In the genomic region with DNA sequence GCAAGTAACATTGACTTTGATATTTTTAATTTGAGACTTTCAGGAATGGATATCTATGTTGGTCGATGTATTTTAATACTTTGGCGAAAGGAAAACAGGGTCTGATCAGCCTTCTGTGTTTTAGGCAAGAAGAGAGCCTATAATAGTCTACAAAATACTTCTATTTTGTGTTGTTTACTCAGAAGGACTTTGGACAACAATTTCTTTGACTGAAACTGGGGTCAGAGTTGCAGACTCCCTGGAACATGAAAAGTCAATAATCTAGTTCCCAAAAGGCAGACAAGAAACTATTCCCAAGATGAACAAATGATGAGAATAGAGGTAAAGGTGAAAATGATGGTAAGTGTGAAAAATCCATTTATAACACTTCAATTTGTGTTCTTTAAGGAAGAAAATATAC, we compare ENCODE assay signal across 27 cellular contexts.
"Had no signal": no experiment of that assay in that cellular context is flagged by ENCODE, and none has a peak within 500 bp of the region (broad histone marks: within the 10 kb centered on the region; RNA-seq: fewer than 3 reads in every experiment).

No MANE protein-coding gene starts in this region.

- DNase-seq: stimulated activated CD4-positive, alpha-beta T cell treated with anti-CD3 and anti-CD28 coated beads, Interleukin-2, amount 100 ng/mL, for 48 hours; stimulated activated CD4-positive, alpha-beta T cell treated with anti-CD3 and anti-CD28 coated beads, Interleukin-4, amount 100 ng/mL, for 1 hour; stimulated activated CD4-positive, alpha-beta T cell treated with anti-CD3 and anti-CD28 coated beads, Interleukin-4, amount 100 ng/mL, for 24 hours; stimulated activated CD4-positive, alpha-beta T cell treated with anti-CD3 and anti-CD28 coated beads, Interleukin-4, amount 100 ng/mL, for 4 hours; stimulated activated CD8-positive, alpha-beta memory T cell treated with anti-CD3 and anti-CD28 coated beads, Interleukin-4, amount 100 ng/mL, for 48 hours; stimulated activated naive B cell treated with anti-CD40 and anti-IgM and Interleukin-4, amounts not matched to agents 10 μg/mL and 1 μg/mL and 100 μg/mL, for 72 hours; stimulated activated naive CD4-positive, alpha-beta T cell; stimulated activated naive CD4-positive, alpha-beta T cell treated with Interleukin-2 at 50 U/mL for 16 hours; stimulated activated naive CD8-positive, alpha-beta T cell treated with anti-CD3 and anti-CD28 coated beads, Interleukin-15, amount 100 ng/mL, for 72 hours; stimulated activated naive CD8-positive, alpha-beta T cell treated with anti-CD3 and anti-CD28 coated beads, Interleukin-15, Interleukin-2, amounts not matched to agents 100 U/mL and 50 U/mL, for 24 hours; stomach; substantia nigra; testis; thyroid gland; tibial artery; transverse colon; trophoblast cell; upper lobe of left lung; upper lobe of right lung; uterus had no signal

- FAIRE-seq: urothelium cell line had no signal

- H3K4me3 ChIP-seq: stomach, suprapubic skin, testis, thoracic aorta, thyroid gland, tibial artery, tibial nerve, transverse colon, upper lobe of left lung, upper lobe of right lung, uterus, vagina had no signal

- ATAC-seq: stimulated activated effector memory CD8-positive, alpha-beta T cell treated with anti-CD3 and anti-CD28 coated beads, Interleukin-12 subunit alpha, Interleukin-12 subunit beta, amount 100 ng/mL, for 72 hours; stimulated activated memory B cell treated with anti-CD40 and anti-IgM and Interleukin-4, amounts not matched to agents 10 μg/mL and 1 μg/mL and 100 μg/mL, for 72 hours; stimulated activated naive B cell treated with anti-CD40 and anti-IgM and Interleukin-4, amounts not matched to agents 10 μg/mL and 1 μg/mL and 100 μg/mL, for 72 hours; stimulated activated naive CD8-positive, alpha-beta T cell treated with anti-CD3 and anti-CD28 coated beads, Interleukin-15, amount 100 ng/mL, for 72 hours; stimulated activated naive CD8-positive, alpha-beta T cell treated with anti-CD3 and anti-CD28 coated beads, Interleukin-15, Interleukin-2, amounts not matched to agents 100 U/mL and 50 U/mL, for 24 hours; upper lobe of right lung had no signal

- H3K36me3 ChIP-seq: stomach, suprapubic skin, thoracic aorta, thyroid gland, tibial artery, tibial nerve, transverse colon, upper lobe of left lung, upper lobe of right lung, uterus, vagina had no signal

- H3K4me1 ChIP-seq: stomach, suprapubic skin, testis, thyroid gland, tibial artery, tibial nerve, transverse colon, upper lobe of left lung, upper lobe of right lung, uterus, vagina had no signal

- H3K27me3 ChIP-seq: stomach, testis, thyroid gland, tibial artery, tibial nerve, transverse colon, upper lobe of left lung, upper lobe of right lung, uterus, vagina had no signal

- H3K27ac ChIP-seq: stomach, suprapubic skin, testis, thoracic aorta, thyroid gland, tibial artery, tibial nerve, transverse colon, upper lobe of left lung, upper lobe of right lung, uterus, vagina had no signal

- H3K9me3 ChIP-seq: stomach, suprapubic skin, testis, thoracic aorta, thyroid gland, tibial artery, tibial nerve, transverse colon, upper lobe of left lung, upper lobe of right lung, uterus, vagina had no signal
